Comparison of ENCODE assay signal across 15 cellular contexts in the genomic region with DNA sequence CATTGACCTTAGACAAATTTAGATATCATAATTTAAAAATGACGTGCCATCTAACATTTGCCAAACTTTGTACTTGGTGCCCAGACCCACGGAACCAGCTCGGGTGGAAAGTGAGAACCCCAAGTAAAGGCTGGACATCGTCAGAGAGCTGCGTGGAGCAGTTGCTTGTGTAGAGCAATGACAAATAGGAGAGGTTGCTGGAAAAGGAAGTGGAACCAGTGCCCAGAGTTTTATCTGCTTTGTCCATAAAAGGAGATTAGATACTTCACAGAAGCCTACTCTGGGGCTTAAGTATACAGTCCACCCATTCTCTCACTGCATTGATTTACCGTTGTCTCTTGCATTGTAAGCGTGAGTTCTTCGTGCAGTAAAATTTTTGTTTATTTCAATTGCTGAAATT. TPM values are rescaled to one million over a fixed set of nuclear protein-coding genes. Genes with fewer than 3 reads are reported as not detected.
A peak's percentile ranks its signal among the peaks of the same experiment; 100 is the strongest.
DNase-seq lines count a peak whose midpoint lies in the region; ATAC-seq and TF ChIP-seq lines count a peak whose summit lies in the region.
"Had no signal": no experiment of that assay in that cellular context is flagged by ENCODE, and none has a peak within 500 bp of the region (broad histone marks: within the 10 kb centered on the region; RNA-seq: fewer than 3 reads in every experiment).

No MANE protein-coding gene starts in this region.

- no peak overlapping the region for H2BK5ac ChIP-seq in IMR-90 (ENCODE audit: low read depth, low read length, poor library complexity, severe bottlenecking)

- H3K36me3 Mint-ChIP-seq in stimulated activated naive B cell treated with anti-CD40 and anti-IgM and Interleukin-4, amounts not matched to agents 10 μg/mL and 1 μg/mL and 100 μg/mL, for 72 hours = no peaks in the 10 kb centered on the region
- H3K36me3 Mint-ChIP-seq: CD8-positive, alpha-beta T cell had no signal

- BruUV-seq in IMR-90 (replicated peaks; lab: Mats Ljungman, UMichigan) = no TSS peak

- H3K4ac ChIP-seq in IMR-90 (ENCODE audit: low read depth, low read length) = no peak overlapping the region

- H3K4me1 ChIP-seq in IMR-90 (ENCODE audit: control insufficient read depth, insufficient read depth, low read length) (no peaks in the 10 kb centered on the region; the same call in 1 of the 2 replicates), cardiac muscle cell (ENCODE audit: low read depth) (peaks cover 6% of the 10 kb centered on the region), foreskin keratinocyte (no peaks in the 10 kb centered on the region), HAP-1 (no peaks in the 10 kb centered on the region)

- no peak overlapping the region for H3K18ac ChIP-seq in IMR-90 (ENCODE audit: low read depth, low read length)

- H2AK5ac ChIP-seq in IMR-90 (ENCODE audit: low read depth, low read length) = no peak overlapping the region

- no peak overlapping the region for H2AFZ ChIP-seq in IMR-90 (replicated peaks; ENCODE audit: low read length, poor library complexity)

- peaks cover 30% of the 10 kb centered on the region for H3K27me3 ChIP-seq in IMR-90 (ENCODE audit: control insufficient read depth, insufficient read depth, low read length)
- peaks cover 39% of the 10 kb centered on the region for H3K27me3 ChIP-seq in cardiac muscle cell
- H3K27me3 ChIP-seq in foreskin keratinocyte = peaks cover 61% of the 10 kb centered on the region
- H3K27me3 ChIP-seq in HAP-1 (ENCODE audit: low read depth) = no peaks in the 10 kb centered on the region

- in situ Hi-C loops in IMR-90 (cut with MboI; ENCODE audit: low sequenced_read_pairs) (no loop called here), HAP-1 (cut with MboI; ENCODE audit: low sequenced_read_pairs) (no loop called here)

- intact Hi-C loops in IMR-90 (cut with micrococcal nuclease) = no loop called here

- POLR2A ChIA-PET in IMR-90 (lab: Charles Lee; ENCODE audit: unreplicated experiment) = no interaction called here

- no peak overlapping the region for H3K27ac ChIP-seq in IMR-90 (ENCODE audit: insufficient read depth, low read length)
- H3K27ac ChIP-seq in cardiac muscle cell = peak overlapping the region; percentile 10
- no peak overlapping the region for H3K27ac ChIP-seq in foreskin keratinocyte
- H3K27ac ChIP-seq: lower lobe of right lung, VCaP had no signal

- H4K5ac ChIP-seq in IMR-90 (ENCODE audit: low read depth, low read length) = no peak overlapping the region

- H3K9ac ChIP-seq in IMR-90 (ENCODE audit: low read depth, low read length) = no peak overlapping the region

- no peaks in the 10 kb centered on the region; the same call in 1 of the 2 replicates for H4K20me1 ChIP-seq in IMR-90 (ENCODE audit: insufficient read depth, low read length)

- H3K4me3 Mint-ChIP-seq in stimulated activated naive B cell treated with anti-CD40 and anti-IgM and Interleukin-4, amounts not matched to agents 10 μg/mL and 1 μg/mL and 100 μg/mL, for 72 hours = no peak overlapping the region
- H3K4me3 Mint-ChIP-seq: CD8-positive, alpha-beta T cell had no signal

- CTCF ChIA-PET in IMR-90 (lab: Yijun Ruan, JAX) = interaction anchor here (0.9 kb wide), 1 partner anchor 9 kb away, joined by 3 read pairs; no protein-coding TSS in a partner anchor

- H3K27ac Mint-ChIP-seq in stimulated activated naive B cell treated with anti-CD40 and anti-IgM and Interleukin-4, amounts not matched to agents 10 μg/mL and 1 μg/mL and 100 μg/mL, for 72 hours = peak overlapping the region; percentile 20
- H3K27ac Mint-ChIP-seq: CD8-positive, alpha-beta T cell had no signal

- TF ChIP-seq CTCF in IMR-90 (conservative IDR thresholded peaks at IDR 0.05; ENCODE audit: low read depth, low read length) (no peak), cardiac muscle cell (IDR thresholded peaks at IDR 0.05; ENCODE audit: low read depth, low read length) (no peak), foreskin keratinocyte (conservative IDR thresholded peaks at IDR 0.05) (no peak)

- no peaks in the 10 kb centered on the region for H3K36me3 ChIP-seq in IMR-90 (ENCODE audit: control insufficient read depth, insufficient read depth, low read length)
- no peaks in the 10 kb centered on the region for H3K36me3 ChIP-seq in cardiac muscle cell
- H3K36me3 ChIP-seq in HAP-1 (replicated peaks) = no peaks in the 10 kb centered on the region
- H3K36me3 ChIP-seq: lower lobe of right lung had no signal

- peak; percentile 43 for DNase-seq in IMR-90
- DNase-seq in RPMI7951 (ENCODE audit: low read depth) = peak; percentile 20
- DNase-seq in cardiac muscle cell (ENCODE audit: low read depth in 1 of 2, low spot score in 1 of 2) = peak; percentile 35 to 78
- DNase-seq in stimulated activated naive B cell treated with anti-CD40 and anti-IgM and Interleukin-4, amounts not matched to agents 10 μg/mL and 1 μg/mL and 100 μg/mL, for 72 hours = no peak
- no peak for DNase-seq in foreskin keratinocyte
- DNase-seq in HAP-1 (ENCODE audit: low spot score in 2 of 2) = no peak
- DNase-seq in NCI-H2081 (lab: John Stamatoyannopoulos, UW) = no peak
- DNase-seq: activated T-cell treated with anti-CD3 and anti-CD28 coated beads, Interleukin-2, amount 50 U/mL, for 1 hour; CD8-positive, alpha-beta T cell; effector CD4-positive, alpha-beta T cell; lower lobe of right lung; NCI-H1105; NCI-H446; occipital lobe had no signal

- no peak overlapping the region for H3K14ac ChIP-seq in IMR-90 (replicated peaks; ENCODE audit: low read depth, low read length)

- H3K9me3 ChIP-seq in IMR-90 (ENCODE audit: control insufficient read depth, insufficient read depth, low read length) (no peaks in the 10 kb centered on the region), cardiac muscle cell (ENCODE audit: low read depth) (no peaks in the 10 kb centered on the region), HAP-1 (no peaks in the 10 kb centered on the region)
- H3K9me3 ChIP-seq: lower lobe of right lung had no signal

- H2BK15ac ChIP-seq in IMR-90 (ENCODE audit: low read depth, low read length) = no peak overlapping the region

- ATAC-seq in IMR-90 (ENCODE audit: low read depth) = peak; percentile 63
- peak; percentile 55 to 58 for ATAC-seq in stimulated activated naive B cell treated with anti-CD40 and anti-IgM and Interleukin-4, amounts not matched to agents 10 μg/mL and 1 μg/mL and 100 μg/mL, for 72 hours (replicated peaks)
- no peak for ATAC-seq in foreskin keratinocyte
- ATAC-seq: CD8-positive, alpha-beta T cell had no signal

- dilution Hi-C loops in IMR-90 (cut with HindIII; ENCODE audit: low sequenced_read_pairs, unreplicated experiment) = no loop called here

- WGBS in IMR-90 (ENCODE audit: extremely low coverage in 2 of 2, insufficient read length in 1 of 2), 2 experiments = no CpG with 5 or more reads among the region's 8 CpGs

- 0 out of 4 replicates have a peak overlapping the region, but pooled peaks of 1 of the 2 experiments have one; percentile 57 for H4K8ac ChIP-seq in IMR-90 (ENCODE audit: low read depth in 2 of 2, low read length in 2 of 2)

- H3K79me1 ChIP-seq in IMR-90 (ENCODE audit: low read depth in 1 of 2, low read length in 2 of 2) = no peaks in the 10 kb centered on the region

- no peak overlapping the region for H3K23ac ChIP-seq in IMR-90 (ENCODE audit: low read depth, low read length)

- H3K4me3 ChIP-seq in IMR-90 (ENCODE audit: insufficient read depth, low read depth, low read length) = no peak overlapping the region
- H3K4me3 ChIP-seq in cardiac muscle cell = no peak overlapping the region
- H3K4me3 ChIP-seq in HAP-1 = no peak overlapping the region
- H3K4me3 ChIP-seq: lower lobe of right lung had no signal

- no peak overlapping the region for H4K91ac ChIP-seq in IMR-90 (ENCODE audit: insufficient read depth, low read depth, low read length)

- no peak overlapping the region for H2BK120ac ChIP-seq in IMR-90 (ENCODE audit: low read depth, low read length)

- H3K4me2 ChIP-seq in IMR-90 (ENCODE audit: low read depth, low read length) = peak overlapping the region; percentile 57; the same call in 1 of the 2 replicates

- no peak for TF ChIP-seq POLR2A in IMR-90 (IDR thresholded peaks at IDR 0.05; ENCODE audit: low read depth, low read length)

- no peaks in the 10 kb centered on the region for H3K9me3 Mint-ChIP-seq in stimulated activated naive B cell treated with anti-CD40 and anti-IgM and Interleukin-4, amounts not matched to agents 10 μg/mL and 1 μg/mL and 100 μg/mL, for 72 hours
- H3K9me3 Mint-ChIP-seq: CD8-positive, alpha-beta T cell had no signal

- H2AK9ac ChIP-seq in IMR-90 (replicated peaks; ENCODE audit: low read depth, low read length, poor library complexity) = no peak overlapping the region

- H3K4me1 Mint-ChIP-seq in stimulated activated naive B cell treated with anti-CD40 and anti-IgM and Interleukin-4, amounts not matched to agents 10 μg/mL and 1 μg/mL and 100 μg/mL, for 72 hours = peaks cover 25 to 42% of the 10 kb centered on the region in 2 donors

- no peaks in the 10 kb centered on the region for H3K9me1 ChIP-seq in IMR-90 (ENCODE audit: insufficient read depth, low read length)

- no peak overlapping the region for H2BK20ac ChIP-seq in IMR-90 (ENCODE audit: low read depth, low read length)

- no peaks in the 10 kb centered on the region for H3K27me3 Mint-ChIP-seq in stimulated activated naive B cell treated with anti-CD40 and anti-IgM and Interleukin-4, amounts not matched to agents 10 μg/mL and 1 μg/mL and 100 μg/mL, for 72 hours

- no peak for TF ChIP-seq RAD21 in IMR-90 (IDR thresholded peaks at IDR 0.05; ENCODE audit: low read length)

- H3K56ac ChIP-seq in IMR-90 (ENCODE audit: extremely low read depth, insufficient read depth, low read length) = no peak overlapping the region

TF ChIP-seq in IMR-90, 13 proteins besides CTCF, POLR2A, EP300 and RAD21 (continues in another document):
- TF ChIP-seq RCOR1 (IDR thresholded peaks at IDR 0.05; ENCODE audit: insufficient replicate concordance, low read length) (no peak), CEBPB (IDR thresholded peaks at IDR 0.05; ENCODE audit: low read depth, low read length) (no peak), SMC3 (IDR thresholded peaks at IDR 0.05; ENCODE audit: low read depth, low read length) (no peak)

RNA-seq across cellular contexts. Expression of a gene that starts 5.4 kb away (rescaled TPM):
- total RNA-seq in IMR-90 (2012; rRNA removed) = 90.3 and 104 TPM in 2 replicates
- polyA plus RNA-seq in IMR-90 (2012; rRNA removed) = 37.0 and 42.4 TPM in 2 replicates
- 33.9 and 44.1 TPM in 2 replicates for polyA plus RNA-seq in IMR-90 (2012; cell fraction: cytosol; rRNA removed)
- polyA plus RNA-seq in IMR-90 (2012; cell fraction: nucleus; rRNA removed; ENCODE audit: low replicate concordance) = 27.6 and 51.4 TPM in 2 replicates
- total RNA-seq in RPMI7951 (2014; rRNA removed; shearing (Covaris generic)) = 66.0 and 68.2 TPM in 2 replicates
- 130 and 214 TPM in 2 replicates for total RNA-seq in cardiac muscle cell
- 100.0 and 147 TPM in 2 replicates for polyA plus RNA-seq in cardiac muscle cell
- total RNA-seq in foreskin keratinocyte = 74.8 and 83.4 TPM in 2 replicates
- 40.8 and 44.4 TPM in 2 replicates for polyA plus RNA-seq in foreskin keratinocyte

RNA-seq across cellular contexts. Expression of a gene that starts 59.0 kb away (rescaled TPM):
- total RNA-seq in IMR-90 (2012; rRNA removed) (26.2 and 32.2 TPM in 2 replicates), cardiac muscle cell (23.9 and 50.9 TPM in 2 replicates), foreskin keratinocyte (27.7 and 31.1 TPM in 2 replicates)
- polyA plus RNA-seq in IMR-90 (2012; rRNA removed) (15.5 and 18.7 TPM in 2 replicates), cardiac muscle cell (19.9 and 20.6 TPM in 2 replicates), foreskin keratinocyte (13.6 and 17.8 TPM in 2 replicates)
- 12.9 and 30.1 TPM in 2 replicates for polyA plus RNA-seq in IMR-90 (2012; cell fraction: cytosol; rRNA removed)
- polyA plus RNA-seq in IMR-90 (2012; cell fraction: nucleus; rRNA removed; ENCODE audit: low replicate concordance) = 9.0 and 20.7 TPM in 2 replicates
- total RNA-seq in RPMI7951 (2014; rRNA removed; shearing (Covaris generic)) = 39.8 and 46.6 TPM in 2 replicates

Comparison
In these comparisons a context has a peak if more than half of its experiments do, and no peak if none do; other contexts are left out.
1. DNase-seq: peak in IMR-90 (single experiment), RPMI7951 (single experiment) and cardiac muscle cell (2 of 2); none in stimulated activated naive B cell treated with anti-CD40 and anti-IgM and Interleukin-4, amounts not matched to agents 10 μg/mL and 1 μg/mL and 100 μg/mL, for 72 hours (single experiment), foreskin keratinocyte (0 of 2), HAP-1 (0 of 2) and NCI-H2081 (0 of 2).